8 cellular contexts compared by ENCODE assay signal in the genomic region with DNA sequence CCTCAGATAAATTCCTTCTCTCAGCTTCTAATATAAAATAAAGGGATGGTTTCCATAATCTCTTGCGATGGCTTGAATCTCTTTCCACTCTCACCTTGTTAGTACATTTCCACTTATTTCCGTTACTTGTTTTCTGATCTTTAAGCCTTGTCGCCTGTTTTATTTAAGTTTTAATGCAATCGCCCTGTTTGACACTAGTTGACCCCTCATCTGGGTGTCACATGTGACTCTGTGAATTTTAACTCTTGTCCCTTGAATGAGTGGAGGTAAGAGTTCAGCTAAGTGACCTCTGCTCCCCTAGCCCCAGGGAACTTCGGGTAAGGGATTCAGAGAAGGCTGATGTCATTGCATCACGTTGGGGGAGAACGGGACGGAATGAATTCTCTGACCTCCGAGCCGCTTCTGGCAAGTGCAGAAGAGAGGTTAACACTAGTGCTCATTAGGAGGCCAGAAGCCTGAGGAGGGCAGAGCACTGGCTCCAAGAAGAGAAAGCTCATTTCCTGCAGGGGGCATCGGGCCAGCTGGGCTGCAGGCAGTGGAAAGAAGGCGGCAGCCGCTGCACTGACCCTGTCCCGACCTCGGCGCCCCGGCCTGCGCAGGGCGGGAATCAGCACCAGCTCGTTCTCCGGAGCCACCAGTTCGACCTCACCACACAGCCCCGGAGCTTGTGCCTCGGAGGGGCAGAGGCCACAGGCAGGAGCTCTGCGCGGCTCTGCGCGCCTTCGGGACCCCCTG.
DNase-seq lines count a peak whose midpoint lies in the region; ATAC-seq and TF ChIP-seq lines count a peak whose summit lies in the region.

No MANE protein-coding gene starts in this region.

- H3K9me3 Mint-ChIP-seq in activated naive CD4-positive, alpha-beta T cell treated with anti-CD3 and anti-CD28 coated beads, Interleukin-2, amount 50 U/mL, for 24 hours: no peaks in the 10 kb centered on the region

- H3K27me3 ChIP-seq in neutrophil: peaks cover 12% of the 10 kb centered on the region

- peak overlapping the region; percentile 99 for H3K27ac ChIP-seq in C4-2B
- peak overlapping the region; percentile 74 for H3K27ac ChIP-seq in neutrophil

- no peaks in the 10 kb centered on the region for H3K36me3 Mint-ChIP-seq in activated naive CD4-positive, alpha-beta T cell treated with anti-CD3 and anti-CD28 coated beads, Interleukin-2, amount 50 U/mL, for 24 hours

- H3K4me3 ChIP-seq in neutrophil (ENCODE audit: low read depth in 1 of 2, low read length in 1 of 2): peak overlapping the region; percentile 88 to 90

- TF ChIP-seq CTCF in C4-2B (conservative IDR thresholded peaks at IDR 0.05) (peak; percentile 15; the same call in 1 of the 2 replicates), neutrophil (IDR thresholded peaks at IDR 0.05) (no peak)

- no peaks in the 10 kb centered on the region for H3K36me3 ChIP-seq in neutrophil

- H3K27me3 Mint-ChIP-seq in activated naive CD4-positive, alpha-beta T cell treated with anti-CD3 and anti-CD28 coated beads, Interleukin-2, amount 50 U/mL, for 24 hours: no peaks in the 10 kb centered on the region

- H3K9me3 ChIP-seq in neutrophil: no peaks in the 10 kb centered on the region

- ATAC-seq in GM18505 (IDR thresholded peaks at IDR 0.05; ENCODE audit: unreplicated experiment): peak; percentile 17
- ATAC-seq in HG02981 (IDR thresholded peaks at IDR 0.05; ENCODE audit: unreplicated experiment): peak; percentile 15

- no peak for TF ChIP-seq POLR2A in GM18505 (IDR thresholded peaks at IDR 0.05; ENCODE audit: borderline replicate concordance, extremely low read depth, insufficient read depth, insufficient read length)

- peaks cover 28% of the 10 kb centered on the region in 2 experiments for H3K4me1 ChIP-seq in neutrophil (ENCODE audit: control insufficient read depth in 1 of 2, insufficient read depth in 1 of 2, low read depth in 1 of 2, low read length in 1 of 2)

- DNase-seq in NCI-H2196 (lab: John Stamatoyannopoulos, UW; ENCODE audit: unreplicated experiment) (peak; percentile 58), head of caudate nucleus (peak; percentile 26 to 85 (median 66))
- no peak for DNase-seq in effector CD8-positive, alpha-beta T cell (lab: John Stamatoyannopoulos, UW)

- H3K27ac Mint-ChIP-seq in activated naive CD4-positive, alpha-beta T cell treated with anti-CD3 and anti-CD28 coated beads, Interleukin-2, amount 50 U/mL, for 24 hours: peak overlapping the region; percentile 76

- intact Hi-C loops in head of caudate nucleus (cut with DNase I): no loop called here

- H3K4me3 Mint-ChIP-seq in activated naive CD4-positive, alpha-beta T cell treated with anti-CD3 and anti-CD28 coated beads, Interleukin-2, amount 50 U/mL, for 24 hours: peak overlapping the region; percentile 94

- H3K4me1 Mint-ChIP-seq in activated naive CD4-positive, alpha-beta T cell treated with anti-CD3 and anti-CD28 coated beads, Interleukin-2, amount 50 U/mL, for 24 hours: peaks cover 33% of the 10 kb centered on the region
